ENCODE assay signal across 29 cellular contexts in genomic region chr6:63929111-63929510, GRCh38.
"Had no signal": no experiment of that assay in that cellular context is flagged by ENCODE, and none has a peak within 500 bp of the region (broad histone marks: within the 10 kb centered on the region; RNA-seq: fewer than 3 reads in every experiment).

No MANE protein-coding gene starts in this region.

- H3K4me1 ChIP-seq: adrenal gland had no signal

- H3K27ac ChIP-seq: adrenal gland, brain microvascular endothelial cell, WERI-Rb-1 had no signal

- ATAC-seq: activated CD4-positive, CD25-positive, alpha-beta regulatory T cell treated with anti-CD3 and anti-CD28 coated beads, Interleukin-2, amount 50 U/mL, for 24 hours; activated CD8-positive, alpha-beta T cell treated with anti-CD3 and anti-CD28 coated beads for 36 hours; activated naive CD8-positive, alpha-beta T cell treated with anti-CD3 and anti-CD28 coated beads, Interleukin-2, amount 50 U/mL, for 24 hours; activated T-cell treated with anti-CD3 and anti-CD28 coated beads, Interleukin-2, amount 50 U/mL, for 4 hours; activated T-helper 17 cell treated with anti-CD3 and anti-CD28 coated beads, Interleukin-2, amount 50 U/mL, for 72 hours; esophagus mucosa; T-helper 17 cell had no signal

- H3K9me3 ChIP-seq: adrenal gland had no signal

- H3K4me3 ChIP-seq: adrenal gland had no signal

- DNase-seq: activated B cell treated with CpG ODN at 0.5 μM for 24 hours; activated CD4-positive, alpha-beta T cell treated with anti-CD3 and anti-CD28 coated beads for 48 hours; activated CD4-positive, alpha-beta T cell treated with anti-CD3 and anti-CD28 coated beads, Interleukin-2, amount 50 U/mL, for 1 hour; activated CD4-positive, alpha-beta T cell treated with anti-CD3 and anti-CD28 coated beads, Interleukin-2, amount 50 U/mL, for 48 hours; activated CD8-positive, alpha-beta memory T cell treated with anti-CD3 and anti-CD28 coated beads for 24 hours; activated CD8-positive, alpha-beta T cell treated with anti-CD3 and anti-CD28 coated beads for 36 hours; activated effector memory CD4-positive, alpha-beta T cell treated with Interleukin-2 at 50 U/mL for 16 hours; activated gamma-delta T cell treated with Interleukin-2 at 50 U/mL for 16 hours; activated naive CD4-positive, alpha-beta T cell treated with anti-CD3 and anti-CD28 coated beads, Interleukin-2, amount 50 U/mL, for 16 hours; activated naive CD4-positive, alpha-beta T cell treated with Interleukin-2 at 50 U/mL for 16 hours; activated naive CD8-positive, alpha-beta T cell treated with anti-CD3 and anti-CD28 coated beads for 36 hours; activated naive CD8-positive, alpha-beta T cell treated with anti-CD3 and anti-CD28 coated beads, Interleukin-2, amount 50 U/mL, for 24 hours; activated T-cell treated with anti-CD3 and anti-CD28 coated beads, Interleukin-2, amount 50 U/mL, for 4 hours; adrenal gland; amygdala; aorta; brain microvascular endothelial cell; caudate nucleus; cortex of kidney; dermis blood vessel endothelial cell; effector CD8-positive, alpha-beta T cell; foreskin fibroblast; T-helper 1 cell; T-helper 17 cell; T1000; WERI-Rb-1 had no signal

- H3K36me3 ChIP-seq: adrenal gland, brain microvascular endothelial cell, WERI-Rb-1 had no signal

- H3K27me3 ChIP-seq: adrenal gland, brain microvascular endothelial cell had no signal
